ENCODE assay signal across 10 cellular contexts in the genomic region with DNA sequence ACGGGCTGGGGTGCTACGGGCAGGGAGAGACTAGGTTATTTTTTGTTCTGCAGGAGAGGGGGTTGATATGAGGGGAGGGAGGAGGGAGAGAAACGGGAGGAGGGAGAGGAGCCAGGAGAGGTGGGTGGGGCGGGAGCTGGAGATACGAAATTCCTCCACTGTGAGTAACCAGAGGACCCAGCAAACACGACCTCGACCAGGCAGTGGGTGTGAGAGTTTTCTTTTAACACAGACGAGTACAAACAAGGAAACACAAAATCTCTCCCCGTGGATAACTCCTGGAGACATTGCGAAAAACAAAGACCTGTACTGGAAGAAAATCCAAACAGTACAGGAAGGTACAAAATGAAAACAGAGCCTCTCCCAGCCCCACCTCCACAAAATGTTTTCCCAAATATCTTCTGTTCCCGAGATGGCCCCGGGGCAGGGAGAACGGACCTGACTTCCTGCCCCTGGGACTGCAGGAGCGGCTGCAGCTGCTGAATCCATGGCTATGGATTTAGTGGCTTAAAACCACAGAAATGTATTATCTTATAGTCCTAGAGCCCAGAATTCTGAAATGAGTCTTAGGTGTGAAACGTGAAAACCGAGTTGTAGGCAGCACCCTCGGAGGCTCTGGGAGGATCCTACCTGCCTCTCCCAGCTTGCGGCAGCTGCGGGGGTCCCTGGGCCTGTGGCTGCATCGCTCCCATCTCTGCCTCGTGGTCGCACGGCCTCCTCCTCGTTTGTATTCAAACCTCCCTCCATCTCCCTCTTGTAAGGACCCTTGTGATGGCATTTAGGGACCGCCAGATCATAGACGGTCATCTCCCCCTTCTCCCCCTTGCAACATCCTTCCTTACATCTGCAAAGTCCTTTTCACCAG.
DNase-seq lines count a peak whose midpoint lies in the region; ATAC-seq lines count a peak whose summit lies in the region.
"Had no signal": no experiment of that assay in that cellular context is flagged by ENCODE, and none has a peak within 500 bp of the region (broad histone marks: within the 10 kb centered on the region; RNA-seq: fewer than 3 reads in every experiment).

No MANE protein-coding gene starts in this region.

- intact Hi-C loops in sciatic nerve (cut with DNase I), result no loop called here

- peak; percentile 82 for ATAC-seq in sciatic nerve
- no peak for ATAC-seq in GM19463 (IDR thresholded peaks at IDR 0.05; ENCODE audit: unreplicated experiment)
- ATAC-seq in GM18907 (IDR thresholded peaks at IDR 0.05; ENCODE audit: unreplicated experiment), result no peak
- ATAC-seq: activated CD8-positive, alpha-beta memory T cell treated with anti-CD3 and anti-CD28 coated beads, Interleukin-2, amount 10 ng/mL, durations not matched to agents 7 days and 5 days had no signal

- peak; percentile 69 for DNase-seq in ELF-1 (ENCODE audit: low read depth, low spot score)
- DNase-seq in SW480 (ENCODE audit: low spot score), result peak; percentile 82
- DNase-seq in foreskin melanocyte, result peak; percentile 11
- peak; percentile 55 for DNase-seq in sciatic nerve (ENCODE audit: low spot score)
- DNase-seq in NCI-H774 (lab: John Stamatoyannopoulos, UW), result no peak
- DNase-seq in GM19240 (ENCODE audit: insufficient read length, low spot score), result no peak
- DNase-seq: activated CD8-positive, alpha-beta memory T cell treated with anti-CD3 and anti-CD28 coated beads, Interleukin-2, amount 10 ng/mL, durations not matched to agents 7 days and 5 days; DMS79 had no signal

Comparison
In these comparisons a context has a peak if more than half of its experiments do, and no peak if none do; other contexts are left out.
1. DNase-seq: peak in ELF-1 (single experiment), SW480 (single experiment), foreskin melanocyte (single experiment) and sciatic nerve (single experiment); none in NCI-H774 (single experiment) and GM19240 (single experiment).